In the genomic region with DNA sequence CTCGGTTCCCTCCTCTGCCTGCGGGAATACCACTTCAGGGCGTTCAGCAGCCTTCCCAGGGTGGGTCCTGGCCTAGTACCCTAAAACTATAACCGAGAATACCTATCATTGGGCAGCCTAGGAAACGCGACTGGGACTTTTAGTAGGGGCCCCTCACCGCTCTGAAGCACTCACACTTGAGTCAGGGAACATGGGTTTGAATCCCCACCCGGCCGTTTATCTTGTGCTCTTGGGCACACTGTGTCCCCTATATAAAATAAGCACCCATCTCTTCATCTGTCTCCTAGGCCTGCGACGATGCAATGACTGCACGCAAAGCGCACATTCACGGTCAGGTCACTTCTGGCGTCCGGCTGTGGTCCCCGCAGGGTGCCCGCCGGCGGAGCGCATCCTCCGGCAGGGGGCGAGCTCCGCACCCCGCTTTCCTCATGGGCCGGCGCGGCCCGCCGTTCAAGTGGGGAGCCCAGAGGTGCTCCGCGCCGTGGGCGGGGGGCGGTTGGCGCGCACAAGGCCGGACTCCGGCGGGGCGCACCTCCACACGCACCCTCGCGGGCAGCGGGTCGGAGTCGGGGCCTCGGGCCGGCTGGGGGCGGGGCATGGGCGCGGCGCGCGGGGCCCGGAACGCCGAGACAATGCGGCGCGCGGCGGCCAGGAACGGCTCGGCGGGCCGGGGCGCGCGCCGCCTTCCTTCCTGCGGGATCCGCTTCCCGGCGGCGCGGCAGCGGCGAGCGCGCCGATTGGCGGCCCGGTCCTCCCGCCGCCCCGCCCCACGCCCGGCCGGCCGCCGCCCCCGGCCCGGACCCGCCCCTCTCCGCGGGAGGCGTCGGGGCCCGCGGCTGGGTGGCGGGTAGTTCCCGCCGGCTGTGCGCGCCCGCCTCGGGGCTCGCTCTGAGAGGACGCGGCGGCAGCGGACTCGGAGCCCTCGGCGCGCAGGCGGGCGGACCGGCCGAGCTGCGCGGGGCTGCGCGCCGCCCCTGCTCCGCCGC, we compare ENCODE assay signal across 8 cellular contexts. TPM values are rescaled to one million over a fixed set of nuclear protein-coding genes. Genes with fewer than 3 reads are reported as not detected.
DNase-seq lines count a peak whose midpoint lies in the region; ATAC-seq and TF ChIP-seq lines count a peak whose summit lies in the region.

A gene (plus strand): TSS at position 850 of the 986 bp plus-strand sequence. CDS start 293 bp downstream, outside the sequence.

- H3K4me3 Mint-ChIP-seq in HFFc6 = peak within 1 kb of the TSS; percentile 97
- peak within 1 kb of the TSS; percentile 66 for H3K4me3 Mint-ChIP-seq in memory B cell

- H3K27ac Mint-ChIP-seq in HFFc6 (peak within 1 kb of the TSS; percentile 85), memory B cell (no peak within 1 kb of the TSS)

- H3K27me3 Mint-ChIP-seq in HFFc6 (ENCODE audit: insufficient read depth) = no peaks in the 10 kb centered on the region; the same call in 1 of the 2 replicates
- peaks cover 12% of the 10 kb centered on the region for H3K27me3 Mint-ChIP-seq in memory B cell

- TF ChIP-seq CTCF in HFFc6 (IDR thresholded peaks at IDR 0.05) = peak; percentile 92

- DNase-seq in DMS79 treated with DMSO at 0.1 percent for 48 hours (lab: John Stamatoyannopoulos, UW) (peak; percentile 23), DMS79 (lab: John Stamatoyannopoulos, UW) (no peak), HFFc6 (peak; percentile 53), NCI-H1930 (lab: John Stamatoyannopoulos, UW) (peak; percentile 52 to 80), memory B cell (ENCODE audit: low spot score in 2 of 2) (peak; percentile 7 to 36)
- peak; percentile 4 for DNase-seq in activated CD4-positive, alpha-beta T cell treated with anti-CD3 and anti-CD28 coated beads, Interleukin-2, amount 50 U/mL, for 1 hour
- peak; percentile 63 for DNase-seq in stimulated activated CD8-positive, alpha-beta memory T cell treated with anti-CD3 and anti-CD28 coated beads, Interleukin-4, amount 100 ng/mL, for 48 hours

- H3K4me1 Mint-ChIP-seq in HFFc6 (ENCODE audit: low read depth) = peaks cover 59% of the 10 kb centered on the region
- H3K4me1 Mint-ChIP-seq in memory B cell = peaks cover 7% of the 10 kb centered on the region

- peak; percentile 47 for ATAC-seq in memory B cell (ENCODE audit: low read depth)

- H3K9me3 Mint-ChIP-seq in HFFc6 (no peaks in the 10 kb centered on the region), memory B cell (no peaks in the 10 kb centered on the region)

- in situ Hi-C loops in endometrial microvascular endothelial cells (cut with HindIII; ENCODE audit: inconsistent ontology term, low pct_unique_long_range_greater_than_20kb, low sequenced_read_pairs) = no loop called here

- peaks cover 6% of the 10 kb centered on the region for H3K36me3 Mint-ChIP-seq in HFFc6 (ENCODE audit: low read depth)
- no peaks in the 10 kb centered on the region for H3K36me3 Mint-ChIP-seq in memory B cell

RNA-seq across cellular contexts. Expression of the gene that starts here (rescaled TPM):
- 10 to 100 TPM; 31.2 to 37.4 (median 34.3) TPM for total RNA-seq in HFFc6 (2021; fragmentation: NEBNext Ultra II Directional; extraction: Animal tissue kit (Norgen Biotek cat#: 25700))
- 26.4 TPM for total RNA-seq in endometrial microvascular endothelial cells (ENCODE audit: inconsistent ontology term)
